ENCODE assay signal across 10 cellular contexts in the genomic region with DNA sequence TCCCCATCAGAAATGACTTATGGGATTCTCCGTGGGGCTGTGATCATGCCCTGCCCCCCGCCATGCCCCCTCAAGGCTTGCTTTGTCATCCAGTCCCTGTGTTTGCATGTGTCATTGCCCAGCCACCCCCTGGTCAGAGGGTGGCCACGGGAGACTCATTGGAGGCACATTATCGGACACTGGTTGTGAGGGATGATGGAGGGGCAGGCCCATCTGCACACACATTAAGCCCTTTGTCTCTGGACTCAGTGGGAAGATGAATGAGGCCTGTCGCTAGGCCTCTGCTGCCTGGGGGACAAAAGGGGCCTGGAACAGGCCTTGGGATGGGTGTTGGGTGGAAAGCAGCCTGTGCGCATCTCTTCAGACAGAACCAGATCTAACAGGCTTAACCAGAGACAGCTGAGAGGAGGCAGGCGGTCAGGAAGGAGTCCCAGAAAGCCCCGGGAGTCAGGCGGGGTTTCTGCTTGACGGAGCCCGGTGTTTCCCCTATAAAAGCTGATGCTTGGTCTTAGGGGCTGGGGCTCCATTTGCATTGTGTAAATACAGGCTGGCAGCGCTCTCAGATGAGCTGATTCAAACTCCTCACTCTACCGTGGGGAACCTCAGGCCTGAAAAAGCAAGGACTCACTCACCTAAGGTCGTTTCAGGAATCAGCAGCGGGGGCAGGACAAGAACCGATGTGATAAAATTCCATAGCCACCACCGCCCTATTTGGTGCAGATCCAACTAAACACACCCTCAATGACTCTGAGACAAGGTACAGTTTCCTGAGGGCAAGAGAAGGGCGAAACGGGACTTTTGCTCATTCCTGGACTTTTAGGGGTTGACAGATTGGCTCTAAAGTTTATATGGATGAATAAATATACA.
DNase-seq lines count a peak whose midpoint lies in the region; ATAC-seq and FAIRE-seq lines count a peak whose summit lies in the region.
"Had no signal": no experiment of that assay in that cellular context is flagged by ENCODE, and none has a peak within 500 bp of the region (broad histone marks: within the 10 kb centered on the region; RNA-seq: fewer than 3 reads in every experiment).

No MANE protein-coding gene starts in this region.

- FAIRE-seq in RCC 7860 (lab: Jason Lieb, UNC), result no peak

- ATAC-seq in GM19025 (IDR thresholded peaks at IDR 0.05; ENCODE audit: low read depth, unreplicated experiment) (peak; percentile 55), HG02623 (IDR thresholded peaks at IDR 0.05; ENCODE audit: unreplicated experiment) (no peak)

- DNase-seq in NCI-H146 (lab: John Stamatoyannopoulos, UW) (peak; percentile 48), globus pallidus (ENCODE audit: low spot score) (peak; percentile 91), pons (ENCODE audit: low spot score) (peak; percentile 95), SW480 (ENCODE audit: low spot score) (no peak), RCC 7860 (ENCODE audit: low spot score) (no peak)
- no peak for DNase-seq in activated T-cell treated with anti-CD3 and anti-CD28 coated beads, Interleukin-2, amount 50 U/mL, for 1 hour
- DNase-seq: NCI-H187 treated with DMSO at 0.1 percent for 48 hours, thyroid gland had no signal

Comparison
In these comparisons a context has a peak if more than half of its experiments do, and no peak if none do; other contexts are left out.
1. DNase-seq: peak in NCI-H146 (single experiment), globus pallidus (single experiment) and pons (single experiment); none in activated T-cell treated with anti-CD3 and anti-CD28 coated beads, Interleukin-2, amount 50 U/mL, for 1 hour (single experiment), SW480 (single experiment) and RCC 7860 (single experiment).